14 cellular contexts compared by ENCODE assay signal in the genomic region with DNA sequence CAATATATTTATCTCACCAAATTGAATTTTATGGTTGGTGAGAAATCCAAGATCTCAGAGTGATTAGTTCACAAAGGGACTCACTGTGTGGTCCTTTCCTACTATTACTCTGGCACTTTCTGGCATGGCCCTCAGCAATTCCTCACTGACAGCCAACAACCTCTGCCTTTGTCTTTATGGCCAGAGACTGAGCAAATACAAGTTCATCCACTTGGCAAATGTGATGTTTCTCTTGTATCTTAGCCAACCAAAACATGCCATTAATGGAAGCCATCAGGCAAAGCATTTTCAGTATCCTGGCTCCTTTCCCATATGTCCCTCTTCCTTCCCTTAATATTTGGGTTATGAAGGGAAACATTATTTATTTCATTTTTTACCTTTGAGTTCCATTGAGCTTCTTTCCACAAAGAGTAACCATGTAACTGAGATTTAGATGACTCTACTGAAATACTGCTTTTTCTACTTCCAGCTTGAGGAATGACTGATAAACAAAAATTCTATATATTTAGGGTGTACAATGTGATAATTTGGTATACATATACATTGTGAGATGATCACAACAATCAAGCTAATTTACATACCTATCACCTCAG. TPM values are rescaled to one million over a fixed set of nuclear protein-coding genes. Genes with fewer than 3 reads are reported as not detected.
DNase-seq lines count a peak whose midpoint lies in the region; ATAC-seq and TF ChIP-seq lines count a peak whose summit lies in the region.
"Had no signal": no experiment of that assay in that cellular context is flagged by ENCODE, and none has a peak within 500 bp of the region (broad histone marks: within the 10 kb centered on the region; RNA-seq: fewer than 3 reads in every experiment).

No MANE protein-coding gene starts in this region.

- ATAC-seq in PC-3 (peak; percentile 43; the same call in 1 of the 2 replicates), HG03097 (IDR thresholded peaks at IDR 0.05; ENCODE audit: low FRiP score, unreplicated experiment) (no peak)
- no peak for ATAC-seq in stimulated activated memory B cell treated with anti-CD40 and anti-IgM and Interleukin-4, amounts not matched to agents 10 μg/mL and 1 μg/mL and 100 μg/mL, for 72 hours

- no peaks in the 10 kb centered on the region for H3K4me1 ChIP-seq in PC-3 (ENCODE audit: insufficient read depth, low read length)

- H3K9me2 ChIP-seq in PC-3 (replicated peaks; ENCODE audit: low read length) = no peaks in the 10 kb centered on the region

- no peak overlapping the region for H3K4me2 ChIP-seq in PC-3 (ENCODE audit: low read length)

- intact Hi-C loops in PC-3 (cut with micrococcal nuclease) = no loop called here

- no TSS peak for BruUV-seq in PC-3 (replicated peaks; lab: Mats Ljungman, UMichigan)

- POLR2A ChIA-PET in PC-3 (lab: Charles Lee; ENCODE audit: unreplicated experiment) = no interaction called here

- H2AFZ ChIP-seq in PC-3 (ENCODE audit: low read length) = no peak overlapping the region

- H3K4me3 Mint-ChIP-seq in stimulated activated memory B cell treated with anti-CD40 and anti-IgM and Interleukin-4, amounts not matched to agents 10 μg/mL and 1 μg/mL and 100 μg/mL, for 72 hours = no peak overlapping the region
- H3K4me3 Mint-ChIP-seq: CD4-positive, alpha-beta memory T cell had no signal

- H3F3A ChIP-seq in PC-3 (ENCODE audit: low read length, unreplicated experiment) = no peaks in the 10 kb centered on the region

- H3K9ac ChIP-seq in PC-3 (ENCODE audit: low read length) = no peak overlapping the region

- TF ChIP-seq CTCF in PC-3 (conservative IDR thresholded peaks at IDR 0.05; ENCODE audit: low read depth, low read length) = no peak

- H4K20me1 ChIP-seq in PC-3 (ENCODE audit: low read length) = no peaks in the 10 kb centered on the region

- H3K9me3 Mint-ChIP-seq in stimulated activated memory B cell treated with anti-CD40 and anti-IgM and Interleukin-4, amounts not matched to agents 10 μg/mL and 1 μg/mL and 100 μg/mL, for 72 hours = no peaks in the 10 kb centered on the region

- peaks cover 5% of the 10 kb centered on the region for H3K4me1 Mint-ChIP-seq in stimulated activated memory B cell treated with anti-CD40 and anti-IgM and Interleukin-4, amounts not matched to agents 10 μg/mL and 1 μg/mL and 100 μg/mL, for 72 hours
- H3K4me1 Mint-ChIP-seq: CD4-positive, alpha-beta memory T cell had no signal

- H3K4me3 ChIP-seq in PC-3 (ENCODE audit: low read length) = no peak overlapping the region

- H3K27me3 Mint-ChIP-seq in stimulated activated memory B cell treated with anti-CD40 and anti-IgM and Interleukin-4, amounts not matched to agents 10 μg/mL and 1 μg/mL and 100 μg/mL, for 72 hours = peaks cover 9% of the 10 kb centered on the region

- DNase-seq in GM03348 (ENCODE audit: low spot score) = peak; percentile 47
- DNase-seq in PC-3 = peak; percentile 69
- DNase-seq in dermis microvascular lymphatic vessel endothelial cell (ENCODE audit: low read depth in 2 of 2) = peak; percentile 93
- peak; percentile 60 for DNase-seq in myocyte (ENCODE audit: low read depth)
- no peak for DNase-seq in activated CD8-positive, alpha-beta memory T cell treated with anti-CD3 and anti-CD28 coated beads, Interleukin-2, amount 50 U/mL, for 48 hours
- no peak for DNase-seq in NCI-H1092 treated with DMSO at 0.1 percent for 48 hours (lab: John Stamatoyannopoulos, UW)
- DNase-seq: anterior cingulate cortex; CD4-positive, alpha-beta memory T cell; KG1; NCI-H2227 treated with DMSO at 0.1 percent for 48 hours; stimulated activated CD4-positive, alpha-beta T cell treated with anti-CD3 and anti-CD28 coated beads, Interleukin-12 subunit alpha, Interleukin-12 subunit beta, amount 100 ng/mL, for 4 hours had no signal

- no peak overlapping the region for H3K27ac Mint-ChIP-seq in stimulated activated memory B cell treated with anti-CD40 and anti-IgM and Interleukin-4, amounts not matched to agents 10 μg/mL and 1 μg/mL and 100 μg/mL, for 72 hours
- H3K27ac Mint-ChIP-seq: CD4-positive, alpha-beta memory T cell had no signal

- H3K79me2 ChIP-seq in PC-3 (ENCODE audit: low read length) = no peaks in the 10 kb centered on the region

- no peaks in the 10 kb centered on the region for H3K36me3 ChIP-seq in PC-3 (ENCODE audit: low read depth, low read length)

- no peaks in the 10 kb centered on the region for H3K27me3 ChIP-seq in PC-3 (ENCODE audit: low read length)

- no peaks in the 10 kb centered on the region for H3K9me3 ChIP-seq in PC-3 (ENCODE audit: low read length)

- CTCF ChIA-PET in PC-3 (lab: Charles Lee) = no interaction called here

- no peaks in the 10 kb centered on the region for H3K36me3 Mint-ChIP-seq in stimulated activated memory B cell treated with anti-CD40 and anti-IgM and Interleukin-4, amounts not matched to agents 10 μg/mL and 1 μg/mL and 100 μg/mL, for 72 hours
- H3K36me3 Mint-ChIP-seq: CD4-positive, alpha-beta memory T cell had no signal

- no peak overlapping the region for H3K27ac ChIP-seq in PC-3 (ENCODE audit: low read length)

RNA-seq across cellular contexts. Expression of a gene that starts 30.8 kb away (rescaled TPM):
- total RNA-seq in PC-3 (2014; rRNA removed) (not detected in 2 replicates), dermis microvascular lymphatic vessel endothelial cell (not detected in 2 replicates), myocyte (not detected in 2 replicates)
- 0.08 TPM for polyA plus RNA-seq in myocyte (2012)
- total RNA-seq: CD4-positive, alpha-beta memory T cell; frontal cortex had no signal
- polyA plus RNA-seq: CD4-positive, alpha-beta memory T cell had no signal

Comparison
In these comparisons a context has a peak if more than half of its experiments do, and no peak if none do; other contexts are left out.
1. DNase-seq: peak in GM03348 (single experiment), PC-3 (single experiment), dermis microvascular lymphatic vessel endothelial cell (2 of 2) and myocyte (single experiment); none in activated CD8-positive, alpha-beta memory T cell treated with anti-CD3 and anti-CD28 coated beads, Interleukin-2, amount 50 U/mL, for 48 hours (single experiment) and NCI-H1092 treated with DMSO at 0.1 percent for 48 hours (single experiment).